ENCODE assay signal across 1 cellular context in the genomic region with DNA sequence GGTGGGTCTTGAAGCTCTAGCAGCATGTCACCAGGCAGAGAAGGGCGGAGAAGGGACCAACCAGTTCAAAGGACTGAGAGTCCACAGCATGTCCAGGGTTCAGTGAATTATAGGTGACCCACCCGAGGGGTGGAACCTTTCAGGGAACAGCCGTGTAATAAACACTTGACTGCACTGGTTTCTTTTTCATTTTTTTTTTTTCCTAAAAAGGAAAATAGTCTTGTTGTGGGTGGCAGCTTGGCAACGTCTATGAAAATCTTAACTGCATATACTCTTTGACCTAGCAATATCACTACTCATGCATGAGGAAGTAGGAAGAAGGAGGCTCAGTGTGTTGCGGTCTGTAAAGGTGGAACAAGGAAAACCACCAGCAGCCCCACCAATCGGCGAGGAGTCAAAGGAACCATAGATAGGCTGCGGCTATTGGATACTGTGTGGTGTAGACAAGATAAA.
TF ChIP-seq lines count a peak whose summit lies in the region.

No MANE protein-coding gene starts in this region.

TF ChIP-seq in GM12878, 131 proteins besides CTCF, POLR2A, EP300 and RAD21:
- TF ChIP-seq, protein P1, sequence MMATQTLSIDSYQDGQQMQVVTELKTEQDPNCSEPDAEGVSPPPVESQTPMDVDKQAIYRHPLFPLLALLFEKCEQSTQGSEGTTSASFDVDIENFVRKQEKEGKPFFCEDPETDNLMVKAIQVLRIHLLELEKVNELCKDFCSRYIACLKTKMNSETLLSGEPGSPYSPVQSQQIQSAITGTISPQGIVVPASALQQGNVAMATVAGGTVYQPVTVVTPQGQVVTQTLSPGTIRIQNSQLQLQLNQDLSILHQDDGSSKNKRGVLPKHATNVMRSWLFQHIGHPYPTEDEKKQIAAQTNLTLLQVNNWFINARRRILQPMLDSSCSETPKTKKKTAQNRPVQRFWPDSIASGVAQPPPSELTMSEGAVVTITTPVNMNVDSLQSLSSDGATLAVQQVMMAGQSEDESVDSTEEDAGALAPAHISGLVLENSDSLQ (IDR thresholded peaks at IDR 0.05): no peak
- TF ChIP-seq HCFC1 (IDR thresholded peaks at IDR 0.05; ENCODE audit: low read length) (no peak), SP1 (IDR thresholded peaks at IDR 0.05; ENCODE audit: low read depth, low read length) (no peak), NRF1 (conservative IDR thresholded peaks at IDR 0.05; ENCODE audit: low read depth, low read length) (no peak), NR2F1 (conservative IDR thresholded peaks at IDR 0.05) (peak; percentile 49; the same call in 1 of the 2 replicates), BACH1 (IDR thresholded peaks at IDR 0.05; ENCODE audit: borderline replicate concordance) (no peak), ZNF384 (IDR thresholded peaks at IDR 0.05; ENCODE audit: borderline replicate concordance, low read depth, low read length) (peak; percentile 56; the same call in 1 of the 2 replicates), BHLHE40 (IDR thresholded peaks at IDR 0.05; ENCODE audit: borderline replicate concordance in 1 of 2, low read depth in 2 of 2, low read length in 1 of 2) (0 out of 4 replicates have a peak, but pooled peaks of 1 of the 2 experiments have one; percentile 16), IKZF2 (IDR thresholded peaks at IDR 0.05) (peak; percentile 67 to 74; a peak in 2 of 4 replicates), RBBP5 (conservative IDR thresholded peaks at IDR 0.05) (no peak), MEF2B (IDR thresholded peaks at IDR 0.05; ENCODE audit: partially characterized antibody, poor library complexity, severe bottlenecking) (no peak), SPI1 (IDR thresholded peaks at IDR 0.05; ENCODE audit: borderline replicate concordance, insufficient read depth, low read depth, low read length) (peak; percentile 70; the same call in 1 of the 2 replicates), CBFB (IDR thresholded peaks at IDR 0.05; ENCODE audit: low read depth) (no peak), EGR1 (IDR thresholded peaks at IDR 0.05; ENCODE audit: borderline replicate concordance in 1 of 2, low read depth in 2 of 2, low read length in 2 of 2) (no peak), SUPT20H (IDR thresholded peaks at IDR 0.05; ENCODE audit: borderline replicate concordance, control insufficient read depth, low read depth, low read length) (no peak), RFX5 (IDR thresholded peaks at IDR 0.05; ENCODE audit: low read depth, low read length) (no peak), CHD2 (IDR thresholded peaks at IDR 0.05; ENCODE audit: borderline replicate concordance, low read depth, low read length) (no peak), IKZF1 (conservative IDR thresholded peaks at IDR 0.05) (peak; percentile 77), DPF2 (IDR thresholded peaks at IDR 0.05) (peak; percentile 20; the same call in 1 of the 2 replicates), RUNX3 (IDR thresholded peaks at IDR 0.05; ENCODE audit: low read length) (peak; percentile 73)
- TF ChIP-seq, protein P2, sequence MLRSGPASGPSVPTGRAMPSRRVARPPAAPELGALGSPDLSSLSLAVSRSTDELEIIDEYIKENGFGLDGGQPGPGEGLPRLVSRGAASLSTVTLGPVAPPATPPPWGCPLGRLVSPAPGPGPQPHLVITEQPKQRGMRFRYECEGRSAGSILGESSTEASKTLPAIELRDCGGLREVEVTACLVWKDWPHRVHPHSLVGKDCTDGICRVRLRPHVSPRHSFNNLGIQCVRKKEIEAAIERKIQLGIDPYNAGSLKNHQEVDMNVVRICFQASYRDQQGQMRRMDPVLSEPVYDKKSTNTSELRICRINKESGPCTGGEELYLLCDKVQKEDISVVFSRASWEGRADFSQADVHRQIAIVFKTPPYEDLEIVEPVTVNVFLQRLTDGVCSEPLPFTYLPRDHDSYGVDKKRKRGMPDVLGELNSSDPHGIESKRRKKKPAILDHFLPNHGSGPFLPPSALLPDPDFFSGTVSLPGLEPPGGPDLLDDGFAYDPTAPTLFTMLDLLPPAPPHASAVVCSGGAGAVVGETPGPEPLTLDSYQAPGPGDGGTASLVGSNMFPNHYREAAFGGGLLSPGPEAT (IDR thresholded peaks at IDR 0.05; ENCODE audit: low read depth): peak; percentile 33; the same call in 1 of the 2 replicates
- TF ChIP-seq, protein P3, sequence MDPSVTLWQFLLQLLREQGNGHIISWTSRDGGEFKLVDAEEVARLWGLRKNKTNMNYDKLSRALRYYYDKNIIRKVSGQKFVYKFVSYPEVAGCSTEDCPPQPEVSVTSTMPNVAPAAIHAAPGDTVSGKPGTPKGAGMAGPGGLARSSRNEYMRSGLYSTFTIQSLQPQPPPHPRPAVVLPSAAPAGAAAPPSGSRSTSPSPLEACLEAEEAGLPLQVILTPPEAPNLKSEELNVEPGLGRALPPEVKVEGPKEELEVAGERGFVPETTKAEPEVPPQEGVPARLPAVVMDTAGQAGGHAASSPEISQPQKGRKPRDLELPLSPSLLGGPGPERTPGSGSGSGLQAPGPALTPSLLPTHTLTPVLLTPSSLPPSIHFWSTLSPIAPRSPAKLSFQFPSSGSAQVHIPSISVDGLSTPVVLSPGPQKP (IDR thresholded peaks at IDR 0.05; ENCODE audit: low read depth, low read length): no peak
- TF ChIP-seq, protein P4, sequence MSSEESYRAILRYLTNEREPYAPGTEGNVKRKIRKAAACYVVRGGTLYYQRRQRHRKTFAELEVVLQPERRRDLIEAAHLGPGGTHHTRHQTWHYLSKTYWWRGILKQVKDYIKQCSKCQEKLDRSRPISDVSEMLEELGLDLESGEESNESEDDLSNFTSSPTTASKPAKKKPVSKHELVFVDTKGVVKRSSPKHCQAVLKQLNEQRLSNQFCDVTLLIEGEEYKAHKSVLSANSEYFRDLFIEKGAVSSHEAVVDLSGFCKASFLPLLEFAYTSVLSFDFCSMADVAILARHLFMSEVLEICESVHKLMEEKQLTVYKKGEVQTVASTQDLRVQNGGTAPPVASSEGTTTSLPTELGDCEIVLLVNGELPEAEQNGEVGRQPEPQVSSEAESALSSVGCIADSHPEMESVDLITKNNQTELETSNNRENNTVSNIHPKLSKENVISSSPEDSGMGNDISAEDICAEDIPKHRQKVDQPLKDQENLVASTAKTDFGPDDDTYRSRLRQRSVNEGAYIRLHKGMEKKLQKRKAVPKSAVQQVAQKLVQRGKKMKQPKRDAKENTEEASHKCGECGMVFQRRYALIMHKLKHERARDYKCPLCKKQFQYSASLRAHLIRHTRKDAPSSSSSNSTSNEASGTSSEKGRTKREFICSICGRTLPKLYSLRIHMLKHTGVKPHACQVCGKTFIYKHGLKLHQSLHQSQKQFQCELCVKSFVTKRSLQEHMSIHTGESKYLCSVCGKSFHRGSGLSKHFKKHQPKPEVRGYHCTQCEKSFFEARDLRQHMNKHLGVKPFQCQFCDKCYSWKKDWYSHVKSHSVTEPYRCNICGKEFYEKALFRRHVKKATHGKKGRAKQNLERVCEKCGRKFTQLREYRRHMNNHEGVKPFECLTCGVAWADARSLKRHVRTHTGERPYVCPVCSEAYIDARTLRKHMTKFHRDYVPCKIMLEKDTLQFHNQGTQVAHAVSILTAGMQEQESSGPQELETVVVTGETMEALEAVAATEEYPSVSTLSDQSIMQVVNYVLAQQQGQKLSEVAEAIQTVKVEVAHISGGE (CRISPR knock-in tag; IDR thresholded peaks at IDR 0.05): no peak
TF ChIP-seq in GM12878: peak in this region for 9.
